In the genomic region with DNA sequence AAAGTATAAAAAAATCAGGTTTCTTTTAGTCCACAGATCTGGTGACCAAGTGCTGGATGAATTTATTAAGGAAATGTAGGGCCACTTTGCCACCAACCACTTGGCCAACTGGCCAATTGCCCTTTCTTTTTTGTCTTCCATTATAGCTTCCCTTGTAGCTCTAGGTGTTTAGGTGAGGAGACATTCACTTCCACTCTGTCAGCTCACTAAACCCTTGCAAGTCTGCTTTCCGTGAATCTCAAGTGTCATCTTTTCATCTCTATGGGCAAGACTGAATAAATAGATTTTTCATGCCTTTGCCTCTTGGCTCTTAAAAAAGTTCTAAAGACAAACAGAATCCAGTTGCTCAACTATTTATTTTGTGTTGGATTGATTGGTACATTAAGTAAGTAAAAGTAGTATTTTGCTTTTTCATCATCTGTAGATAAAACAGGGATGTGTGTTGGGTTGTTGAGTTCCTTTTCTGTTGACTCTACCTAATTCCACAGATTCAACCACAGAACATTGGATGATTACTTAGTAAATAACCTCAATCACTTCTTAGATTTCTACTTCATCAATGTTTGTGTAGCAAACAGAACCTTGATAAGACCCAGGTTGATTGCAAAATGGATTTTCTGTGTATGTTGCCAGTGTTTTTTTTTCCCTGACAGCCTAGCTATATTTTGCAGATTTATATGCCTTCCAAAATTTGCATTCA, we compare ENCODE assay signal across 24 cellular contexts.
"Had no signal": no experiment of that assay in that cellular context is flagged by ENCODE, and none has a peak within 500 bp of the region (broad histone marks: within the 10 kb centered on the region; RNA-seq: fewer than 3 reads in every experiment).

No MANE protein-coding gene starts in this region.

- H3K9me3 ChIP-seq: esophagus muscularis mucosa, gastrocnemius medialis, heart right ventricle, prostate gland, spleen, vagina had no signal

- H3K27ac ChIP-seq: epithelial cell of prostate, esophagus muscularis mucosa, gastrocnemius medialis, heart right ventricle, parathyroid adenoma, prostate gland, spleen, vagina had no signal

- H3K4me1 Mint-ChIP-seq: naive B cell; nephron; stimulated activated naive B cell treated with anti-CD40 and anti-IgM and Interleukin-4, amounts not matched to agents 10 μg/mL and 1 μg/mL and 100 μg/mL, for 72 hours; stimulated activated naive CD8-positive, alpha-beta T cell treated with anti-CD3 and anti-CD28 coated beads, Interleukin-15, amount 100 ng/mL, for 72 hours had no signal

- ATAC-seq: effector memory CD8-positive, alpha-beta T cell; gastrocnemius medialis; heart right ventricle; sciatic nerve; stimulated activated naive B cell treated with anti-CD40 and anti-IgM and Interleukin-4, amounts not matched to agents 10 μg/mL and 1 μg/mL and 100 μg/mL, for 72 hours; stimulated activated naive CD8-positive, alpha-beta T cell treated with anti-CD3 and anti-CD28 coated beads, Interleukin-15, amount 100 ng/mL, for 72 hours had no signal

- H3K4me3 Mint-ChIP-seq: effector memory CD8-positive, alpha-beta T cell; naive B cell; nephron; stimulated activated naive B cell treated with anti-CD40 and anti-IgM and Interleukin-4, amounts not matched to agents 10 μg/mL and 1 μg/mL and 100 μg/mL, for 72 hours; stimulated activated naive CD8-positive, alpha-beta T cell treated with anti-CD3 and anti-CD28 coated beads, Interleukin-15, amount 100 ng/mL, for 72 hours; type B pancreatic cell had no signal

- H3K36me3 ChIP-seq: esophagus muscularis mucosa, gastrocnemius medialis, heart right ventricle, prostate gland, spleen, vagina had no signal

- H3K27me3 Mint-ChIP-seq: stimulated activated naive CD8-positive, alpha-beta T cell treated with anti-CD3 and anti-CD28 coated beads, Interleukin-15, amount 100 ng/mL, for 72 hours had no signal

- H3K36me3 Mint-ChIP-seq: naive B cell; stimulated activated naive B cell treated with anti-CD40 and anti-IgM and Interleukin-4, amounts not matched to agents 10 μg/mL and 1 μg/mL and 100 μg/mL, for 72 hours; type B pancreatic cell had no signal

- H3K4me1 ChIP-seq: esophagus muscularis mucosa, gastrocnemius medialis, heart right ventricle, parathyroid adenoma, prostate gland, spleen, vagina had no signal

- DNase-seq: effector memory CD8-positive, alpha-beta T cell; gastrocnemius medialis; heart right ventricle; hypothalamus; kidney glomerular epithelial cell; mesendoderm; naive B cell; occipital lobe; retina; spleen; stimulated activated CD4-positive, alpha-beta T cell treated with anti-CD3 and anti-CD28 coated beads, Interleukin-15, amount 100 ng/mL, for 24 hours; stimulated activated CD4-positive, alpha-beta T cell treated with anti-CD3 and anti-CD28 coated beads, Interleukin-1b, Interleukin-23, amount 100 ng/mL, for 48 hours; stimulated activated CD4-positive, alpha-beta T cell treated with anti-CD3 and anti-CD28 coated beads, Interleukin-4, amount 100 ng/mL, for 4 hours; stimulated activated naive B cell treated with anti-CD40 and anti-IgM and Interleukin-4, amounts not matched to agents 10 μg/mL and 1 μg/mL and 100 μg/mL, for 72 hours; stimulated activated naive CD8-positive, alpha-beta T cell treated with anti-CD3 and anti-CD28 coated beads, Interleukin-15, amount 100 ng/mL, for 72 hours; substantia nigra had no signal

- H3K27me3 ChIP-seq: esophagus muscularis mucosa, gastrocnemius medialis, spleen, vagina had no signal

- H3K4me3 ChIP-seq: esophagus muscularis mucosa, gastrocnemius medialis, heart right ventricle, prostate gland, spleen, vagina had no signal

- H3K27ac Mint-ChIP-seq: effector memory CD8-positive, alpha-beta T cell; naive B cell; nephron; stimulated activated naive B cell treated with anti-CD40 and anti-IgM and Interleukin-4, amounts not matched to agents 10 μg/mL and 1 μg/mL and 100 μg/mL, for 72 hours; stimulated activated naive CD8-positive, alpha-beta T cell treated with anti-CD3 and anti-CD28 coated beads, Interleukin-15, amount 100 ng/mL, for 72 hours; type B pancreatic cell had no signal

- H3K9me3 Mint-ChIP-seq: effector memory CD8-positive, alpha-beta T cell; naive B cell; nephron; stimulated activated naive B cell treated with anti-CD40 and anti-IgM and Interleukin-4, amounts not matched to agents 10 μg/mL and 1 μg/mL and 100 μg/mL, for 72 hours; stimulated activated naive CD8-positive, alpha-beta T cell treated with anti-CD3 and anti-CD28 coated beads, Interleukin-15, amount 100 ng/mL, for 72 hours; type B pancreatic cell had no signal
